In genomic region chr10:91629715-91630549, GRCh38 we compare ENCODE assay signal across 17 cellular contexts. TPM values are rescaled to one million over a fixed set of nuclear protein-coding genes. Genes with fewer than 3 reads are reported as not detected.
DNase-seq lines count a peak whose midpoint lies in the region; TF ChIP-seq lines count a peak whose summit lies in the region.
"Had no signal": no experiment of that assay in that cellular context is flagged by ENCODE, and none has a peak within 500 bp of the region (broad histone marks: within the 10 kb centered on the region; RNA-seq: fewer than 3 reads in every experiment).

No MANE protein-coding gene starts in this region.

- H3K36me3 ChIP-seq in mammary epithelial cell (ENCODE audit: insufficient read depth, low read length) = no peaks in the 10 kb centered on the region
- peaks cover 0 to 8% of the 10 kb centered on the region in 2 donors for H3K36me3 ChIP-seq in esophagus (ENCODE audit: control insufficient read depth in 2 of 2, insufficient read depth in 2 of 2, low read length in 1 of 2)
- H3K36me3 ChIP-seq in tibial artery = peaks cover 44 to 46% (median 44%) of the 10 kb centered on the region in 3 donors

- no peak overlapping the region for H3K9ac ChIP-seq in mammary epithelial cell (ENCODE audit: insufficient read depth, low read length)

- H3K27ac Mint-ChIP-seq in MCF 10A (ENCODE audit: low read depth, unreplicated experiment) = no peak overlapping the region
- no peak overlapping the region for H3K27ac Mint-ChIP-seq in mesothelial cell of epicardium
- H3K27ac Mint-ChIP-seq: activated B cell treated with CpG ODN at 0.5 μM for 24 hours; activated naive CD4-positive, alpha-beta T cell treated with anti-CD3 and anti-CD28 coated beads, Interleukin-2, amount 10 ng/mL, durations not matched to agents 7 days and 5 days; immature natural killer cell; naive thymus-derived CD8-positive, alpha-beta T cell had no signal

- intact Hi-C loops in MCF 10A (cut with micrococcal nuclease) (no loop called here), mammary epithelial cell (cut with micrococcal nuclease) (no loop called here), tibial artery (cut with DNase I; ENCODE audit: low total_unique reads) (loop anchor here (5.0 to 10.0 kb wide), 2 partner anchors 75 to 223 kb away; no protein-coding TSS in a partner anchor)

- CTCF ChIA-PET in MCF 10A (lab: Yijun Ruan, JAX) = interaction anchor here (0.6 to 1.1 kb wide), 3 partner anchors 21 to 64 kb away, joined by 3 read pairs; no protein-coding TSS in a partner anchor
- CTCF ChIA-PET in mammary epithelial cell (lab: Charles Lee; ENCODE audit: low non-redundant PET) = no interaction called here

- WGBS in mammary epithelial cell (ENCODE audit: low coverage, missing lambda C conversion rate) = 80% methylated on average over 11 of the region's 11 CpGs
- 74 to 87% methylated on average over 11 of the region's 11 CpGs for WGBS in esophagus, 2 donors

- H4K20me1 ChIP-seq in mammary epithelial cell (ENCODE audit: insufficient read depth, low read length) = no peaks in the 10 kb centered on the region

- H3K4me1 Mint-ChIP-seq in MCF 10A (ENCODE audit: insufficient read depth, unreplicated experiment) = no peaks in the 10 kb centered on the region
- H3K4me1 Mint-ChIP-seq in mesothelial cell of epicardium = peaks cover 51% of the 10 kb centered on the region

- H3K4me3 Mint-ChIP-seq in MCF 10A (ENCODE audit: unreplicated experiment) (no peak overlapping the region), mesothelial cell of epicardium (peak overlapping the region; percentile 20)
- H3K4me3 Mint-ChIP-seq: activated B cell treated with CpG ODN at 0.5 μM for 24 hours; activated naive CD4-positive, alpha-beta T cell treated with anti-CD3 and anti-CD28 coated beads, Interleukin-2, amount 10 ng/mL, durations not matched to agents 7 days and 5 days; immature natural killer cell; naive thymus-derived CD8-positive, alpha-beta T cell had no signal

- H3K27me3 Mint-ChIP-seq in MCF 10A (ENCODE audit: insufficient read depth, unreplicated experiment) (no peaks in the 10 kb centered on the region), mesothelial cell of epicardium (ENCODE audit: low read depth) (peaks cover 6% of the 10 kb centered on the region)

- DNase-seq in MCF 10A (ENCODE audit: unreplicated experiment) = peak; percentile 29
- DNase-seq in mammary epithelial cell = no peak
- no peak for DNase-seq in mesothelial cell of epicardium (ENCODE audit: low spot score in 2 of 2, unreplicated experiment in 2 of 2)
- no peak for DNase-seq in tibial artery
- DNase-seq in NCI-H2081 treated with DMSO at 0.1 percent for 48 hours (lab: John Stamatoyannopoulos, UW) = no peak
- no peak for DNase-seq in HCEC 1CT
- no peak for DNase-seq in NCI-H1417 (lab: John Stamatoyannopoulos, UW)
- DNase-seq: activated B cell treated with CpG ODN at 0.5 μM for 24 hours; activated naive CD4-positive, alpha-beta T cell treated with anti-CD3 and anti-CD28 coated beads, Interleukin-2, amount 10 ng/mL, durations not matched to agents 7 days and 5 days; H7; immature natural killer cell; naive thymus-derived CD8-positive, alpha-beta T cell; NCI-H1048; NCI-H226; substantia nigra; SW 1271 had no signal

- dilution Hi-C loops in mammary epithelial cell (cut with HindIII; ENCODE audit: low sequenced_read_pairs) = no loop called here

- H3K27me3 ChIP-seq in mammary epithelial cell (ENCODE audit: insufficient read depth, low read length) (no peaks in the 10 kb centered on the region), esophagus (ENCODE audit: control insufficient read depth in 1 of 2, insufficient read depth in 2 of 2, low read length in 2 of 2) (no peaks in the 10 kb centered on the region), tibial artery (no peaks in the 10 kb centered on the region)

- in situ Hi-C loops in mammary epithelial cell (cut with MboI; ENCODE audit: low sequenced_read_pairs in 2 of 2) = loop anchor here (5.0 to 10.0 kb wide), 3 partner anchors 62 to 335 kb away; no protein-coding TSS in a partner anchor

- BruUV-seq in MCF 10A (replicated peaks; lab: Mats Ljungman, UMichigan) (no TSS peak), mammary epithelial cell (replicated peaks; lab: Mats Ljungman, UMichigan) (no TSS peak)

- no peaks in the 10 kb centered on the region for H3K36me3 Mint-ChIP-seq in MCF 10A (ENCODE audit: insufficient read depth, unreplicated experiment)
- peaks cover 40% of the 10 kb centered on the region for H3K36me3 Mint-ChIP-seq in mesothelial cell of epicardium
- H3K36me3 Mint-ChIP-seq: activated naive CD4-positive, alpha-beta T cell treated with anti-CD3 and anti-CD28 coated beads, Interleukin-2, amount 10 ng/mL, durations not matched to agents 7 days and 5 days; immature natural killer cell; naive thymus-derived CD8-positive, alpha-beta T cell had no signal

- no peaks in the 10 kb centered on the region for H3K9me3 Mint-ChIP-seq in MCF 10A (ENCODE audit: unreplicated experiment)
- H3K9me3 Mint-ChIP-seq in mesothelial cell of epicardium = peaks cover 17% of the 10 kb centered on the region
- H3K9me3 Mint-ChIP-seq: activated B cell treated with CpG ODN at 0.5 μM for 24 hours; activated naive CD4-positive, alpha-beta T cell treated with anti-CD3 and anti-CD28 coated beads, Interleukin-2, amount 10 ng/mL, durations not matched to agents 7 days and 5 days; immature natural killer cell; naive thymus-derived CD8-positive, alpha-beta T cell had no signal

- H3K4me1 ChIP-seq in mammary epithelial cell (ENCODE audit: insufficient read depth, low read length) (peaks cover 14% of the 10 kb centered on the region), esophagus (ENCODE audit: control insufficient read depth in 2 of 2, insufficient read depth in 2 of 2, low read length in 1 of 2) (peaks cover 0 to 4% of the 10 kb centered on the region in 2 donors), tibial artery (peaks cover 0 to 41% (median 18%) of the 10 kb centered on the region in 4 donors)

- H3K27ac ChIP-seq in mammary epithelial cell (ENCODE audit: insufficient read depth, low read depth, low read length) (no peak overlapping the region), esophagus (ENCODE audit: low read depth in 2 of 2, low read length in 1 of 2) (no peak overlapping the region), tibial artery (peak overlapping the region; percentile 78 to 88)

- POLR2A ChIA-PET in MCF 10A (lab: Yijun Ruan, JAX) = interaction anchor here (0.8 to 1.2 kb wide), 2 partner anchors 13 to 46 kb away, joined by 3 to 4 read pairs; no protein-coding TSS in a partner anchor

- H3K9me3 ChIP-seq in mammary epithelial cell (replicated peaks; ENCODE audit: insufficient read depth, low read length) (no peaks in the 10 kb centered on the region), esophagus (ENCODE audit: control insufficient read depth in 2 of 2, insufficient read depth in 1 of 2, low read depth in 1 of 2, low read length in 1 of 2) (no peaks in the 10 kb centered on the region), tibial artery (no peaks in the 10 kb centered on the region)

- H3K4me2 ChIP-seq in mammary epithelial cell (ENCODE audit: insufficient read depth, low read depth, low read length) = no peak overlapping the region

- no peak overlapping the region for H2AFZ ChIP-seq in mammary epithelial cell (ENCODE audit: low read depth, low read length)

- no peak for TF ChIP-seq CTCF in MCF 10A (IDR thresholded peaks at IDR 0.05; ENCODE audit: unreplicated experiment)
- TF ChIP-seq CTCF in mammary epithelial cell (conservative IDR thresholded peaks at IDR 0.05 in 1 of 2, IDR thresholded peaks at IDR 0.05 in 1 of 2; ENCODE audit: extremely low read depth in 1 of 2, insufficient read depth in 1 of 2, low read depth in 1 of 2, low read length in 2 of 2) = no peak
- no peak for TF ChIP-seq CTCF in mesothelial cell of epicardium (IDR thresholded peaks at IDR 0.05; ENCODE audit: unreplicated experiment)
- TF ChIP-seq CTCF in tibial artery (IDR thresholded peaks at IDR 0.05) = no peak

- no peaks in the 10 kb centered on the region for H3K79me2 ChIP-seq in mammary epithelial cell (ENCODE audit: insufficient read depth, low read length)

- H3K4me3 ChIP-seq in mammary epithelial cell (replicated peaks in 1 of 3; ENCODE audit: insufficient read depth in 1 of 3, low read depth in 2 of 3, low read length in 3 of 3) (no peak overlapping the region), esophagus (ENCODE audit: low read depth in 1 of 2, low read length in 2 of 2) (peak overlapping the region; percentile 2 to 50), tibial artery (peak overlapping the region; percentile 65 to 75)

RNA-seq across cellular contexts. Expression of gene PPP1R3C, which starts 2.9 kb away (rescaled TPM):
- total RNA-seq in MCF 10A (2022) (0.30 and 0.47 TPM in 2 replicates), mammary epithelial cell (10 to 100 TPM in 1 of 2 donors, under 1 TPM in 1; 0.49 to 11.3 TPM), mesothelial cell of epicardium (9.2 to 9.9 TPM (median 9.7 TPM) in 3 replicates)
- polyA plus RNA-seq in mammary epithelial cell (2.7 TPM), esophagus (10 to 100 TPM; 50.0 to 59.4 TPM)
- 1.3 TPM for polyA minus RNA-seq in mammary epithelial cell
- total RNA-seq: activated B cell treated with CpG ODN at 0.5 μM for 24 hours; naive thymus-derived CD8-positive, alpha-beta T cell had no signal
- polyA plus RNA-seq: immature natural killer cell; naive thymus-derived CD8-positive, alpha-beta T cell had no signal

Comparison
In these comparisons a context has a peak if more than half of its experiments do, and no peak if none do; other contexts are left out.
1. H3K27ac ChIP-seq: peak in tibial artery (2 of 2); none in mammary epithelial cell (single experiment) and esophagus (0 of 2).
2. H3K4me3 ChIP-seq: peak in esophagus (2 of 2) and tibial artery (2 of 2); none in mammary epithelial cell (0 of 3).